9 cellular contexts compared by ENCODE assay signal in genomic region chr16:24748242-24748641, GRCh38. TPM values are rescaled to one million over a fixed set of nuclear protein-coding genes. Genes with fewer than 3 reads are reported as not detected.
DNase-seq lines count a peak whose midpoint lies in the region; ATAC-seq and TF ChIP-seq lines count a peak whose summit lies in the region.
"Had no signal": no experiment of that assay in that cellular context is flagged by ENCODE, and none has a peak within 500 bp of the region (broad histone marks: within the 10 kb centered on the region; RNA-seq: fewer than 3 reads in every experiment).

No MANE protein-coding gene starts in this region.

- H3K27me3 ChIP-seq in ACC112 (ENCODE audit: insufficient read depth, low read length): no peaks in the 10 kb centered on the region
- no peaks in the 10 kb centered on the region for H3K27me3 ChIP-seq in body of pancreas
- H3K27me3 ChIP-seq in liver (ENCODE audit: control insufficient read depth in 4 of 4, insufficient read depth in 4 of 4, low read length in 3 of 4): no peaks in the 10 kb centered on the region

- H3K79me2 ChIP-seq in ACC112 (ENCODE audit: control insufficient read depth, insufficient read depth, low read length, unreplicated experiment): peaks cover 99% of the 10 kb centered on the region
- H3K79me2 ChIP-seq in OCI-LY7 (ENCODE audit: insufficient read depth, low read depth, low read length): peaks cover 97% of the 10 kb centered on the region

- H3K4me2 ChIP-seq in OCI-LY7 (ENCODE audit: low read length): no peak overlapping the region

- H3K4me3 ChIP-seq in ACC112 (ENCODE audit: low read depth, low read length) (0 out of 2 replicates have a peak overlapping the region, but pooled peaks have one; percentile 8), body of pancreas (no peak overlapping the region), liver (ENCODE audit: low read depth in 1 of 3, low read length in 3 of 3) (no peak overlapping the region), OCI-LY7 (ENCODE audit: low read depth, low read length, poor library complexity, severe bottlenecking) (no peak overlapping the region)
- H3K4me3 ChIP-seq: GM12878 had no signal

- intact Hi-C loops in body of pancreas (cut with DNase I): no loop called here
- intact Hi-C loops in OCI-LY7 (cut with micrococcal nuclease; ENCODE audit: unreplicated experiment): no loop called here

- peaks cover 25% of the 10 kb centered on the region for H4K20me1 ChIP-seq in OCI-LY7 (ENCODE audit: insufficient read depth, low read length)

- no peak overlapping the region for H2AFZ ChIP-seq in ACC112 (ENCODE audit: low read length, unreplicated experiment)
- H2AFZ ChIP-seq in OCI-LY7 (ENCODE audit: low read length): no peak overlapping the region

- 61 to 62% methylated on average over 2 of the region's 2 CpGs for WGBS in body of pancreas, 2 donors
- 77% methylated on average over 2 of the region's 2 CpGs for WGBS in liver

- TF ChIP-seq RAD21 in liver (IDR thresholded peaks at IDR 0.05): no peak

- TF ChIP-seq POLR2A in body of pancreas (IDR thresholded peaks at IDR 0.05): no peak

- DNase-seq in HS-27A (ENCODE audit: low read depth) (peak; percentile 65), body of pancreas (peak in 3 of 4 donors; percentile 39 to 59 (median 55)), OCI-LY7 (ENCODE audit: low spot score) (no peak), NCI-H1436 treated with DMSO at 0.1 percent for 48 hours (lab: John Stamatoyannopoulos, UW) (no peak)

- H3K4me1 ChIP-seq in ACC112 (ENCODE audit: control insufficient read depth, insufficient read depth, low read length, unreplicated experiment) (peaks cover 51% of the 10 kb centered on the region), body of pancreas (peaks cover 57% of the 10 kb centered on the region), liver (ENCODE audit: control insufficient read depth in 4 of 4, insufficient read depth in 4 of 4, low read length in 3 of 4) (peaks cover 2 to 30% (median 11%) of the 10 kb centered on the region in 4 donors), OCI-LY7 (ENCODE audit: insufficient read depth, low read length, poor library complexity, severe bottlenecking) (peaks cover 6% of the 10 kb centered on the region)

- H3K9me3 ChIP-seq in body of pancreas (no peaks in the 10 kb centered on the region), liver (ENCODE audit: control insufficient read depth in 4 of 4, low read length in 3 of 4) (no peaks in the 10 kb centered on the region), OCI-LY7 (ENCODE audit: low read length) (no peaks in the 10 kb centered on the region)

- no TSS peak for BruUV-seq in OCI-LY7 (replicated peaks; lab: Mats Ljungman, UMichigan)

- CTCF ChIA-PET in OCI-LY7 (lab: Charles Lee; ENCODE audit: unreplicated experiment): no interaction called here

- H3K27ac ChIP-seq in ACC112 (ENCODE audit: low read depth, low read length): peak overlapping the region; percentile 74
- peak overlapping the region in 2 of 4 donors; percentile 23 to 43 for H3K27ac ChIP-seq in body of pancreas
- H3K27ac ChIP-seq in liver (ENCODE audit: low read depth in 1 of 2, low read length in 2 of 2): no peak overlapping the region
- no peak overlapping the region for H3K27ac ChIP-seq in OCI-LY7 (ENCODE audit: low read depth, low read length, poor library complexity, severe bottlenecking)

- H3K9me2 ChIP-seq in OCI-LY7 (ENCODE audit: insufficient read depth, low read length): no peaks in the 10 kb centered on the region

- peaks cover 3% of the 10 kb centered on the region; the same call in 1 of the 2 replicates for H3K36me3 ChIP-seq in ACC112 (ENCODE audit: insufficient read depth, low read length)
- no peaks in the 10 kb centered on the region for H3K36me3 ChIP-seq in body of pancreas (replicated peaks in 1 of 2; ENCODE audit: insufficient read depth in 1 of 2, low read depth in 2 of 2)
- H3K36me3 ChIP-seq in liver (ENCODE audit: control insufficient read depth in 4 of 4, insufficient read depth in 3 of 4, low read depth in 1 of 4, low read length in 3 of 4): peaks cover 0 to 3% (median 0%) of the 10 kb centered on the region in 4 donors
- peaks cover 70% of the 10 kb centered on the region for H3K36me3 ChIP-seq in OCI-LY7 (ENCODE audit: insufficient read depth, low read length)

- no peak for TF ChIP-seq CTCF in body of pancreas (IDR thresholded peaks at IDR 0.05)
- no peak for TF ChIP-seq CTCF in liver (IDR thresholded peaks at IDR 0.05; ENCODE audit: low read depth, low read length, missing input control)
- TF ChIP-seq CTCF in OCI-LY7 (conservative IDR thresholded peaks at IDR 0.05; ENCODE audit: low read length): no peak

- no peak overlapping the region for H3K9ac ChIP-seq in liver (ENCODE audit: low read depth in 1 of 2, low read length in 2 of 2)

- POLR2A ChIA-PET in OCI-LY7 (lab: Charles Lee): no interaction called here

- peak; percentile 79 for ATAC-seq in body of pancreas
- no peak for ATAC-seq in HG02973 (IDR thresholded peaks at IDR 0.05; ENCODE audit: unreplicated experiment)
- no peak for ATAC-seq in HG03039 (IDR thresholded peaks at IDR 0.05; ENCODE audit: unreplicated experiment)
- ATAC-seq: GM12878 had no signal

TF ChIP-seq in liver, 16 proteins besides CTCF, POLR2A, EP300 and RAD21:
- TF ChIP-seq NR2F2 (IDR thresholded peaks at IDR 0.05): no peak
- peak; percentile 34 to 71 for TF ChIP-seq JUND (IDR thresholded peaks at IDR 0.05)

RNA-seq across cellular contexts. Expression of gene TNRC6A, which starts 18.8 kb away (rescaled TPM):
- 10 to 100 TPM; 46.1 to 82.2 TPM for total RNA-seq in body of pancreas
- 10 to 100 TPM; 21.7 to 42.3 TPM for total RNA-seq in liver
- 10 to 100 TPM in 1 of 2 donors, 1 to 10 TPM in 1; 9.3 to 24.0 TPM for polyA plus RNA-seq in liver
- 38.1 and 45.2 TPM in 2 replicates for total RNA-seq in OCI-LY7 (2014; rRNA removed; shearing (Covaris generic))
- total RNA-seq in OCI-LY7 (2022): 60.3 and 64.3 TPM in 2 replicates

Comparison
In these comparisons a context has a peak if more than half of its experiments do, and no peak if none do; other contexts are left out.
1. DNase-seq: peak in HS-27A (single experiment) and body of pancreas (3 of 4); none in OCI-LY7 (single experiment) and NCI-H1436 treated with DMSO at 0.1 percent for 48 hours (single experiment).